ENCODE assay signal across 8 cellular contexts in the genomic region with DNA sequence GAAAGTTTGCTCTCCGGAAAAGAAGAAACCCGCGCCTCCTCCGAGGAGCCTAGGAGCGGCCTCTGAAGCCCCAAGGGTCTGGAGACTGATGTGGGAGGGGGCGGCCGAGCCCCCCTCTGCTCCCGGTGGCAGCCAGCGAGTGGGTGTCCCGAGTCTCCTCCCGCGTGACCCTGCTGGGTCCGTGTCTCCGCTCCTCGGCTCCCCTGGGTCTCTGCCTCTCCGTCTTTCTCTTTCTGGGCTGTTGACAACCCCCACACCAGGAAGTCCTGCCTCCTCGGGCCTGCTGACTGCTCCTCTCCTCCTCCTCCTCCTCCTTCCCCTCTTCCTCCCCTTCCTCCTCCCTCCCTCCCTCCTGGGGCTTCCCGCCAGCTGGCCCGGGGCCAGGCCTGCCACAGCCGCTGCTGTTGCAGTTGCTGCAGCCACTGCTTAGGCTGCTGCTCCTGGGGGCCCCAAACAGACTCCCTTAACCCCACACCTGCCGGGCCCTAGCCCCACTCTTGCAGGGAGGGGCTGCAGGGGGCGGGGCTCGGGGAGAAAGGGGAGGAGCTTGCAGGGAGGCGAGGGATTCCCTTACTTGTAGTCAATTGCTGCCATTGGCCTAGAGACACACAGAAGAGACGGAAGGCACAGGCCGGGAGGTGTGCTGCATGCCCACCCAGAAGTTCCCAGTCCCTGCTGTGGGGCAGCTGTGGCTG.
A peak's percentile ranks its signal among the peaks of the same experiment; 100 is the strongest.
DNase-seq lines count a peak whose midpoint lies in the region; ATAC-seq and TF ChIP-seq lines count a peak whose summit lies in the region.

A gene (minus strand): TSS at position 249 of the 695 bp plus-strand sequence. CDS start 1,176 bp downstream, outside the sequence.

- H3K4me3 ChIP-seq in choroid plexus epithelial cell (ENCODE audit: low read depth, low read length): peak within 1 kb of the TSS; percentile 94

- DNase-seq in AG09319 (ENCODE audit: extremely low read depth, low read depth) (peak; percentile 88), NCI-H526 treated with DMSO at 0.1 percent for 48 hours (lab: John Stamatoyannopoulos, UW) (peak; percentile 92), choroid plexus epithelial cell (ENCODE audit: low read depth) (peak; percentile 98), kidney tubule cell (ENCODE audit: low spot score) (peak; percentile 94)
- DNase-seq in activated CD4-positive, alpha-beta T cell treated with anti-CD3 and anti-CD28 coated beads for 48 hours: peak; percentile 93
- DNase-seq in stimulated activated CD4-positive, alpha-beta T cell treated with anti-CD3 and anti-CD28 coated beads, Interleukin-15, amount 100 ng/mL, for 48 hours (ENCODE audit: low read depth in 2 of 2): peak; percentile 84 to 92

- TF ChIP-seq CTCF in AG09319 (IDR thresholded peaks at IDR 0.05; ENCODE audit: low read depth, low read length) (no peak), choroid plexus epithelial cell (conservative IDR thresholded peaks at IDR 0.05; ENCODE audit: low read depth, low read length) (no peak)

- ATAC-seq in GM19035 (IDR thresholded peaks at IDR 0.05; ENCODE audit: unreplicated experiment) (peak; percentile 59), HG03354 (IDR thresholded peaks at IDR 0.05; ENCODE audit: poor library complexity, severe bottlenecking, unreplicated experiment) (peak; percentile 63)

Comparison
In these comparisons a context has a peak if more than half of its experiments do, and no peak if none do; other contexts are left out.
1. Peak in every context shown above with its lines: DNase-seq, ATAC-seq and H3K4me3 ChIP-seq.